Comparison of ENCODE assay signal across 7 cellular contexts in genomic region chr20:32190608-32191415, GRCh38. TPM values are rescaled to one million over a fixed set of nuclear protein-coding genes. Genes with fewer than 3 reads are reported as not detected.
A peak's percentile ranks its signal among the peaks of the same experiment; 100 is the strongest.
DNase-seq lines count a peak whose midpoint lies in the region; ATAC-seq and TF ChIP-seq lines count a peak whose summit lies in the region.

No MANE protein-coding gene starts in this region.

- H3K4me1 Mint-ChIP-seq in T-cell, result peaks cover 28 to 35% (median 29%) of the 10 kb centered on the region in 3 donors

- H3K36me3 ChIP-seq in HEK293 (ENCODE audit: control insufficient read depth in 2 of 2, insufficient read depth in 1 of 2, low read length in 2 of 2), result peaks cover 0 to 52% of the 10 kb centered on the region in 2 experiments; a peak in 1 of 3 replicates

- no peaks in the 10 kb centered on the region for H3K9me3 ChIP-seq in HEK293 (ENCODE audit: control insufficient read depth, insufficient read depth, low read depth, low read length)
- no peaks in the 10 kb centered on the region for H3K9me3 ChIP-seq in right cardiac atrium (ENCODE audit: control insufficient read depth, low read length)

- H3K9me3 Mint-ChIP-seq in T-cell, result no peaks in the 10 kb centered on the region

- H3K27me3 ChIP-seq in right cardiac atrium (ENCODE audit: control insufficient read depth, insufficient read depth), result no peaks in the 10 kb centered on the region

- H3K27ac ChIP-seq in HEK293 (ENCODE audit: extremely low read depth, low read depth, low read length), result no peak overlapping the region; the same call in 1 of the 2 replicates
- H3K27ac ChIP-seq in right cardiac atrium (ENCODE audit: low read length), result no peak overlapping the region
- peak overlapping the region in 19 of 21 experiments; percentile 32 to 89 (median 82) for H3K27ac ChIP-seq in skin epidermis

- CTCF ChIA-PET in HEK293 (lab: Yijun Ruan, JAX), result no interaction called here
- CTCF ChIA-PET in T-cell (lab: Charles Lee), result interaction anchor here (0.5 to 0.8 kb wide), 3 partner anchors 72 to 1358 kb away, joined by 3 to 4 read pairs (median 3); no protein-coding TSS in a partner anchor

- no peaks in the 10 kb centered on the region for H3K4me1 ChIP-seq in HEK293 (ENCODE audit: control insufficient read depth, insufficient read depth, low read length)
- peaks cover 12% of the 10 kb centered on the region for H3K4me1 ChIP-seq in right cardiac atrium (ENCODE audit: control insufficient read depth, insufficient read depth, low read length)

- H3K27ac Mint-ChIP-seq in T-cell, result peak overlapping the region; percentile 86 to 89

- no peaks in the 10 kb centered on the region for H3K27me3 Mint-ChIP-seq in T-cell

- DNase-seq in T-cell (no peak), right cardiac atrium (no peak), GM03348 (ENCODE audit: low spot score) (no peak), GM20000 (ENCODE audit: low spot score) (no peak), NCI-H1436 treated with DMSO at 0.1 percent for 48 hours (lab: John Stamatoyannopoulos, UW) (no peak)

- no peak for TF ChIP-seq CTCF in HEK293 (tag by site-specific recombination; IDR thresholded peaks at IDR 0.05)
- TF ChIP-seq CTCF in GM20000 (IDR thresholded peaks at IDR 0.05; ENCODE audit: extremely low read depth, missing control alignments), result no peak

- ATAC-seq in T-cell (replicated peaks in 1 of 4), result no peak
- no peak for ATAC-seq in right cardiac atrium

- H3K4me3 ChIP-seq in HEK293 (ENCODE audit: low read depth, low read length) (no peak overlapping the region), right cardiac atrium (ENCODE audit: low read length) (peak overlapping the region; percentile 71), skin epidermis (peak overlapping the region; percentile 41 to 70 (median 55))

- intact Hi-C loops in right cardiac atrium (cut with DNase I), result no loop called here

- peaks cover 10% of the 10 kb centered on the region for H3K36me3 Mint-ChIP-seq in T-cell

- 38% methylated on average over 14 of the region's 14 CpGs for WGBS in right cardiac atrium

- H3K4me3 Mint-ChIP-seq in T-cell, result peak overlapping the region; percentile 79 to 81 (median 79)

- POLR2A ChIA-PET in HEK293 (lab: Yijun Ruan, JAX) (no interaction called here), T-cell (lab: Charles Lee) (interaction anchor here in 1 of 2 donors (0.6 kb wide), 1 partner anchor 15 kb away, joined by 3 read pairs; no protein-coding TSS in a partner anchor)

TF ChIP-seq in HEK293, 187 proteins besides CTCF, POLR2A, EP300 and RAD21:
- peak; percentile 75; the same call in 1 of the 2 replicates for TF ChIP-seq ZBTB48 (tag by site-specific recombination; IDR thresholded peaks at IDR 0.05)
- no peak for TF ChIP-seq ZNF133 (tag by site-specific recombination; IDR thresholded peaks at IDR 0.05)
- TF ChIP-seq SP2 (tag by site-specific recombination; IDR thresholded peaks at IDR 0.05), result no peak
- TF ChIP-seq ZNF174 (tag by site-specific recombination; IDR thresholded peaks at IDR 0.05), result no peak
- TF ChIP-seq AEBP2 (tag by site-specific recombination; IDR thresholded peaks at IDR 0.05; ENCODE audit: borderline replicate concordance), result no peak
- TF ChIP-seq ZNF274 (IDR thresholded peaks at IDR 0.05; ENCODE audit: low read length), result no peak
- TF ChIP-seq ZNF274 (tag by site-specific recombination; IDR thresholded peaks at IDR 0.05; ENCODE audit: borderline replicate concordance), result no peak
- TF ChIP-seq KLF8 (tag by site-specific recombination; IDR thresholded peaks at IDR 0.05), result 0 out of 2 replicates have a peak, but pooled peaks have one; percentile 20
- TF ChIP-seq ZBTB17 (tag by site-specific recombination; IDR thresholded peaks at IDR 0.05), result peak; percentile 68; the same call in 1 of the 2 replicates
- TF ChIP-seq ZNF335 (tag by site-specific recombination; conservative IDR thresholded peaks at IDR 0.05), result peak; percentile 66
- TF ChIP-seq PRDM10 (tag by site-specific recombination; IDR thresholded peaks at IDR 0.05), result peak; percentile 56
- TF ChIP-seq SP7 (tag by site-specific recombination; IDR thresholded peaks at IDR 0.05), result peak; percentile 29; the same call in 1 of the 2 replicates
- no peak for TF ChIP-seq ZNF23 (tag by site-specific recombination; IDR thresholded peaks at IDR 0.05; ENCODE audit: borderline replicate concordance)
- no peak for TF ChIP-seq GLI4 (tag by site-specific recombination; IDR thresholded peaks at IDR 0.05)
- TF ChIP-seq KLF17 (tag by site-specific recombination; IDR thresholded peaks at IDR 0.05), result 0 out of 2 replicates have a peak, but pooled peaks have one; percentile 40
- no peak for TF ChIP-seq SCRT1 (tag by site-specific recombination; IDR thresholded peaks at IDR 0.05; ENCODE audit: borderline replicate concordance)
- TF ChIP-seq ZNF146 (tag by site-specific recombination; IDR thresholded peaks at IDR 0.05), result no peak
- TF ChIP-seq ZFHX2 (tag by site-specific recombination; conservative IDR thresholded peaks at IDR 0.05), result no peak
- TF ChIP-seq ZNF670 (tag by site-specific recombination; IDR thresholded peaks at IDR 0.05; ENCODE audit: low read depth), result no peak

RNA-seq across cellular contexts. Expression of gene PLAGL2, which starts 16.7 kb away (rescaled TPM):
- total RNA-seq in T-cell, result 10 to 100 TPM; 12.6 to 18.2 (median 16.3) TPM
- 1 to 10 TPM; 6.3 to 7.8 (median 6.8) TPM for total RNA-seq in right cardiac atrium
- polyA plus RNA-seq in right cardiac atrium, result 4.1 TPM

RNA-seq across cellular contexts. Expression of gene POFUT1, which starts 16.9 kb away (rescaled TPM):
- total RNA-seq in T-cell, result 10 to 100 TPM; 13.2 to 20.6 (median 17.7) TPM
- 10 to 100 TPM; 27.3 to 29.3 (median 28.0) TPM for total RNA-seq in right cardiac atrium
- polyA plus RNA-seq in right cardiac atrium, result 16.6 TPM

Comparison
In these comparisons a context has a peak if more than half of its experiments do, and no peak if none do; other contexts are left out.
1. H3K27ac ChIP-seq: peak in skin epidermis (19 of 21); none in HEK293 (single experiment) and right cardiac atrium (single experiment).